8 cellular contexts compared by ENCODE assay signal in the genomic region with DNA sequence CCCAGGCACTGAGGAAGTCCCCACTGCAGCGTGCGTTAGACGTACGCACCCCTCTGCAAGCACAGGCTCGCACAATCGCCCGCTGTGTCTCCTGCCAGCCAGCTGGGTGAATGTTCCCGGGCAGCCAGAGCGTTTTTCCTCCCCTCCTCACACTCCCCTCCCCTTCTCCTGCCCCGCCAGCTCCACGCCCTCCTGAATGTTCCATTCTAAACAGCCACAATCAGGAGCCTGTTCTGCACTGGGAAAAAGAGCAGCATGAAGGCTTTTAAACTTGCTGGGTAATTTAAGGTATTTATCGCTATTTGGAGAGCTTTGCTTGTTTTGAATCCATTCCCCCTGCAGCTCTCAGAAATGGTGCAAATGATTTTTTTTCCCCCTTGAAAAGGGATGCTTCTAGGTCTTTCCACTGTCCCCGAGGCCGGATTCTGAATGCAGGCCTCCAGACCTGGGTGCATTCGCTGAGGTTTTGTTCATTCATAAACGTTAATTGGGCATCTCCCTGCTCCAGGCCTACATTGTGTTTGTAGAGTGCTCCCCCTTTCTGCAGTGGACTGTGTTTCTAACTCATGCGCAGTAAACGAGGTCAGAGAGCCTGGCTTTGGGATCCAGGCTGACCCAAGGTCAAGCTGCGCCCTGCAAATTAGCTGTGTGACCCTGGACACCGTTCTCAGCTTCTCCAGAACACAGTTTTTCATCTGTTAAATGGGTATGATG.
A peak's percentile ranks its signal among the peaks of the same experiment; 100 is the strongest.
DNase-seq lines count a peak whose midpoint lies in the region; ATAC-seq and TF ChIP-seq lines count a peak whose summit lies in the region.

No MANE protein-coding gene starts in this region.

- peak; percentile 16 for TF ChIP-seq CTCF in HFF-Myc (IDR thresholded peaks at IDR 0.05; ENCODE audit: low read depth, low read length, missing control alignments)
- no peak for TF ChIP-seq CTCF in RWPE1 (conservative IDR thresholded peaks at IDR 0.05; ENCODE audit: low read depth)
- TF ChIP-seq CTCF in fibroblast of the aortic adventitia (IDR thresholded peaks at IDR 0.05; ENCODE audit: insufficient read depth, low read length) = peak; percentile 14

- peak overlapping the region; percentile 91 for H3K27ac ChIP-seq in RWPE1

- H3K4me3 ChIP-seq in HFF-Myc (replicated peaks; ENCODE audit: low read depth, low read length) = no peak overlapping the region
- H3K4me3 ChIP-seq in fibroblast of the aortic adventitia (ENCODE audit: low read depth, low read length) = no peak overlapping the region

- DNase-seq in HFF-Myc (ENCODE audit: extremely low read depth, low read depth) = no peak
- peak; percentile 60 for DNase-seq in RWPE1 (ENCODE audit: low spot score)
- DNase-seq in fibroblast of the aortic adventitia (ENCODE audit: low read depth) = no peak
- DNase-seq in posterior cingulate gyrus = peak; percentile 82 to 98 (median 88)
- DNase-seq in stimulated activated CD4-positive, alpha-beta T cell treated with anti-CD3 and anti-CD28 coated beads, Interleukin-12 subunit alpha, Interleukin-12 subunit beta, amount 100 ng/mL, for 4 hours = no peak
- DNase-seq in activated T-cell treated with anti-CD3 and anti-CD28 coated beads for 4 hours = no peak
- DNase-seq in 8988T = no peak

- intact Hi-C loops in posterior cingulate gyrus (cut with DNase I) = no loop called here

- POLR2A ChIA-PET in RWPE1 (lab: Yijun Ruan, JAX; ENCODE audit: low non-redundant PET) = no interaction called here

- CTCF ChIA-PET in RWPE1 (lab: Yijun Ruan, JAX) = interaction anchor here (0.6 to 1.0 kb wide), 2 partner anchors 15 to 288 kb away, joined by 3 to 4 read pairs; no protein-coding TSS in a partner anchor

- ATAC-seq in GM21786 (IDR thresholded peaks at IDR 0.05; ENCODE audit: unreplicated experiment) = no peak

Comparison
In these comparisons a context has a peak if more than half of its experiments do, and no peak if none do; other contexts are left out.
1. DNase-seq: peak in RWPE1 (single experiment) and posterior cingulate gyrus (10 of 10); none in HFF-Myc (single experiment), fibroblast of the aortic adventitia (single experiment), stimulated activated CD4-positive, alpha-beta T cell treated with anti-CD3 and anti-CD28 coated beads, Interleukin-12 subunit alpha, Interleukin-12 subunit beta, amount 100 ng/mL, for 4 hours (single experiment), activated T-cell treated with anti-CD3 and anti-CD28 coated beads for 4 hours (single experiment) and 8988T (single experiment).